Comparison of ENCODE assay signal across 15 cellular contexts in the genomic region with DNA sequence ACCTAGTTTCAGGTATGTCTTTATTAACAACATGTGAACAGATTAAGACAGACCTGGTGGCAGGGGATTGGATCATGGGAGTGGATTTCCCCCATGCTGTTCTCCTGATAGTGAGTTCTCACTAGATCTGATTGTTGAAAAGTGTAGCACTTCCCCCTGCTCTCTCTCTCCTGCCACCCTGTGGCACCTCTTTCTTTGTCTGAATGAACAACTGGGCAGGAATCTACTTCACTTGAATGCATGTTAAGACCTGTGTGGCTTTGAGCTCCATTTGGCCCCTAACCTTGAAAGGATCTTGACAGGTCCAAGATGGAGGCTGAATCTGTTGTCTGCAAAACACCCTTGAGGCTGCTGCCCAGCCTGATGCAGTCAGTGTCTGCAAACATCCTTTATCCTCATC.
A peak's percentile ranks its signal among the peaks of the same experiment; 100 is the strongest.
DNase-seq lines count a peak whose midpoint lies in the region; ATAC-seq and TF ChIP-seq lines count a peak whose summit lies in the region.
"Had no signal": no experiment of that assay in that cellular context is flagged by ENCODE, and none has a peak within 500 bp of the region (broad histone marks: within the 10 kb centered on the region; RNA-seq: fewer than 3 reads in every experiment).

No MANE protein-coding gene starts in this region.

- no peak for ATAC-seq in activated CD8-positive, alpha-beta memory T cell treated with anti-CD3 and anti-CD28 coated beads, Interleukin-2, amount 10 ng/mL, durations not matched to agents 7 days and 5 days
- no peak for ATAC-seq in GM18873 (IDR thresholded peaks at IDR 0.05; ENCODE audit: low FRiP score, unreplicated experiment)
- ATAC-seq in natural killer cell treated with Interleukin-12 subunit alpha and Interleukin-12 subunit beta and Interleukin-15 and Interleukin-18, amount 100 ng/mL, for 72 hours: no peak
- ATAC-seq: activated CD4-positive, CD25-positive, alpha-beta regulatory T cell treated with anti-CD3 and anti-CD28 coated beads, Interleukin-2, amount 50 U/mL, for 24 hours; CD8-positive, alpha-beta T cell; gastroesophageal sphincter had no signal

- H3K9me3 Mint-ChIP-seq in activated CD8-positive, alpha-beta memory T cell treated with anti-CD3 and anti-CD28 coated beads, Interleukin-2, amount 10 ng/mL, durations not matched to agents 7 days and 5 days (ENCODE audit: low read depth): peaks cover 3% of the 10 kb centered on the region
- peaks cover 7% of the 10 kb centered on the region for H3K9me3 Mint-ChIP-seq in natural killer cell treated with Interleukin-12 subunit alpha and Interleukin-12 subunit beta and Interleukin-15 and Interleukin-18, amount 100 ng/mL, for 72 hours

- no peak overlapping the region for H3K27ac Mint-ChIP-seq in activated CD8-positive, alpha-beta memory T cell treated with anti-CD3 and anti-CD28 coated beads, Interleukin-2, amount 10 ng/mL, durations not matched to agents 7 days and 5 days
- H3K27ac Mint-ChIP-seq in natural killer cell treated with Interleukin-12 subunit alpha and Interleukin-12 subunit beta and Interleukin-15 and Interleukin-18, amount 100 ng/mL, for 72 hours: no peak overlapping the region
- H3K27ac Mint-ChIP-seq: CD8-positive, alpha-beta T cell had no signal

- CTCF ChIA-PET in activated CD8-positive, alpha-beta memory T cell treated with anti-CD3 and anti-CD28 coated beads, Interleukin-2, amount 10 ng/mL, durations not matched to agents 7 days and 5 days (lab: Charles Lee): interaction anchor here (4.4 kb wide), 1 partner anchor 13 kb away, joined by 19 read pairs; no protein-coding TSS in a partner anchor

- DNase-seq in activated CD8-positive, alpha-beta memory T cell treated with anti-CD3 and anti-CD28 coated beads for 24 hours: peak; percentile 43
- no peak for DNase-seq in activated CD8-positive, alpha-beta memory T cell treated with anti-CD3 and anti-CD28 coated beads, Interleukin-2, amount 10 ng/mL, durations not matched to agents 7 days and 5 days
- DNase-seq in NCI-H146 (lab: John Stamatoyannopoulos, UW): peak; percentile 11
- no peak for DNase-seq in brain microvascular endothelial cell
- no peak for DNase-seq in retinal pigment epithelial cell (ENCODE audit: low read depth)
- DNase-seq in T1000 (lab: John Stamatoyannopoulos, UW): no peak
- no peak for DNase-seq in natural killer cell treated with Interleukin-12 subunit alpha and Interleukin-12 subunit beta and Interleukin-15 and Interleukin-18, amount 100 ng/mL, for 72 hours (ENCODE audit: low spot score)
- DNase-seq: activated gamma-delta T cell; CD8-positive, alpha-beta T cell; colonic mucosa; KG1; uterus had no signal

- H3K27me3 Mint-ChIP-seq in activated CD8-positive, alpha-beta memory T cell treated with anti-CD3 and anti-CD28 coated beads, Interleukin-2, amount 10 ng/mL, durations not matched to agents 7 days and 5 days: no peaks in the 10 kb centered on the region
- peaks cover 5 to 7% of the 10 kb centered on the region in 2 donors for H3K27me3 Mint-ChIP-seq in natural killer cell treated with Interleukin-12 subunit alpha and Interleukin-12 subunit beta and Interleukin-15 and Interleukin-18, amount 100 ng/mL, for 72 hours

- in situ Hi-C loops in brain microvascular endothelial cell (cut with HindIII; ENCODE audit: low pct_ligation_motif_present, low sequenced_read_pairs): no loop called here

- H3K27me3 ChIP-seq in brain microvascular endothelial cell (replicated peaks): no peaks in the 10 kb centered on the region
- H3K27me3 ChIP-seq: colonic mucosa, gastroesophageal sphincter, uterus had no signal

- peak; percentile 45 for TF ChIP-seq CTCF in brain microvascular endothelial cell (IDR thresholded peaks at IDR 0.05; ENCODE audit: low read depth, low read length, missing control alignments)
- TF ChIP-seq CTCF in retinal pigment epithelial cell (conservative IDR thresholded peaks at IDR 0.05; ENCODE audit: low read depth, low read length): peak; percentile 56

- H3K4me1 Mint-ChIP-seq in activated CD8-positive, alpha-beta memory T cell treated with anti-CD3 and anti-CD28 coated beads, Interleukin-2, amount 10 ng/mL, durations not matched to agents 7 days and 5 days: peaks cover 2% of the 10 kb centered on the region
- peaks cover 0 to 3% of the 10 kb centered on the region in 2 donors for H3K4me1 Mint-ChIP-seq in natural killer cell treated with Interleukin-12 subunit alpha and Interleukin-12 subunit beta and Interleukin-15 and Interleukin-18, amount 100 ng/mL, for 72 hours (ENCODE audit: low read depth in 2 of 2)

- no peak overlapping the region for H3K4me3 ChIP-seq in brain microvascular endothelial cell (ENCODE audit: low read depth, low read length)
- no peak overlapping the region for H3K4me3 ChIP-seq in retinal pigment epithelial cell (ENCODE audit: low read length)
- H3K4me3 ChIP-seq: colonic mucosa, gastroesophageal sphincter, uterus had no signal

- no peak overlapping the region for H3K4me3 Mint-ChIP-seq in activated CD8-positive, alpha-beta memory T cell treated with anti-CD3 and anti-CD28 coated beads, Interleukin-2, amount 10 ng/mL, durations not matched to agents 7 days and 5 days
- H3K4me3 Mint-ChIP-seq in natural killer cell treated with Interleukin-12 subunit alpha and Interleukin-12 subunit beta and Interleukin-15 and Interleukin-18, amount 100 ng/mL, for 72 hours: no peak overlapping the region
- H3K4me3 Mint-ChIP-seq: CD8-positive, alpha-beta T cell had no signal

- no peaks in the 10 kb centered on the region for H3K36me3 ChIP-seq in brain microvascular endothelial cell (replicated peaks)
- H3K36me3 ChIP-seq: colonic mucosa, gastroesophageal sphincter, uterus had no signal

- H3K36me3 Mint-ChIP-seq in activated CD8-positive, alpha-beta memory T cell treated with anti-CD3 and anti-CD28 coated beads, Interleukin-2, amount 10 ng/mL, durations not matched to agents 7 days and 5 days: peaks cover 4% of the 10 kb centered on the region
- H3K36me3 Mint-ChIP-seq in natural killer cell treated with Interleukin-12 subunit alpha and Interleukin-12 subunit beta and Interleukin-15 and Interleukin-18, amount 100 ng/mL, for 72 hours: peaks cover 8% of the 10 kb centered on the region

- H3K27ac ChIP-seq in brain microvascular endothelial cell: no peak overlapping the region
- H3K27ac ChIP-seq: colonic mucosa, gastroesophageal sphincter, uterus had no signal

Comparison
In these comparisons a context has a peak if more than half of its experiments do, and no peak if none do; other contexts are left out.
1. DNase-seq: peak in activated CD8-positive, alpha-beta memory T cell treated with anti-CD3 and anti-CD28 coated beads for 24 hours (single experiment) and NCI-H146 (single experiment); none in activated CD8-positive, alpha-beta memory T cell treated with anti-CD3 and anti-CD28 coated beads, Interleukin-2, amount 10 ng/mL, durations not matched to agents 7 days and 5 days (single experiment), brain microvascular endothelial cell (single experiment), retinal pigment epithelial cell (single experiment), T1000 (single experiment) and natural killer cell treated with Interleukin-12 subunit alpha and Interleukin-12 subunit beta and Interleukin-15 and Interleukin-18, amount 100 ng/mL, for 72 hours (single experiment).